19 cellular contexts compared by ENCODE assay signal in genomic region chr3:171297228-171297627, GRCh38.
"Had no signal": no experiment of that assay in that cellular context is flagged by ENCODE, and none has a peak within 500 bp of the region (broad histone marks: within the 10 kb centered on the region; RNA-seq: fewer than 3 reads in every experiment).

No MANE protein-coding gene starts in this region.

- H3K4me3 ChIP-seq: esophagus squamous epithelium, lower lobe of right lung, smooth muscle cell, testis, transverse colon had no signal

- H3K36me3 ChIP-seq: esophagus squamous epithelium, lower lobe of right lung, neutrophil, transverse colon had no signal

- H3K4me1 Mint-ChIP-seq: stimulated activated memory B cell treated with anti-CD40 and anti-IgM and Interleukin-4, amounts not matched to agents 10 μg/mL and 1 μg/mL and 100 μg/mL, for 72 hours had no signal

- DNase-seq: cerebellar nuclear complex; dermis blood vessel endothelial cell; esophagus squamous epithelium; foreskin fibroblast; head of caudate nucleus; hypothalamus; kidney glomerular epithelial cell; lower lobe of right lung; mesenchymal stem cell; naive thymus-derived CD4-positive, alpha-beta T cell; stimulated activated CD4-positive, alpha-beta T cell treated with anti-CD3 and anti-CD28 coated beads, Interleukin-2, amount 100 ng/mL, for 48 hours; stimulated activated CD8-positive, alpha-beta memory T cell treated with anti-CD3 and anti-CD28 coated beads, Interleukin-4, amount 100 ng/mL, for 48 hours; testis; transverse colon had no signal

- H3K36me3 Mint-ChIP-seq: stimulated activated memory B cell treated with anti-CD40 and anti-IgM and Interleukin-4, amounts not matched to agents 10 μg/mL and 1 μg/mL and 100 μg/mL, for 72 hours had no signal

- ATAC-seq: left lobe of liver; lower lobe of right lung; naive thymus-derived CD4-positive, alpha-beta T cell; stimulated activated memory B cell treated with anti-CD40 and anti-IgM and Interleukin-4, amounts not matched to agents 10 μg/mL and 1 μg/mL and 100 μg/mL, for 72 hours had no signal

- H3K27me3 Mint-ChIP-seq: naive thymus-derived CD4-positive, alpha-beta T cell; stimulated activated memory B cell treated with anti-CD40 and anti-IgM and Interleukin-4, amounts not matched to agents 10 μg/mL and 1 μg/mL and 100 μg/mL, for 72 hours; stimulated activated naive CD8-positive, alpha-beta T cell treated with anti-CD3 and anti-CD28 coated beads, Interleukin-15, Interleukin-2, amounts not matched to agents 100 ng/mL and 50 ng/mL, for 24 hours had no signal

- H3K27me3 ChIP-seq: esophagus squamous epithelium, neutrophil, testis, transverse colon had no signal

- H3K9me3 ChIP-seq: esophagus squamous epithelium, lower lobe of right lung, neutrophil, testis, transverse colon had no signal

- H3K9me3 Mint-ChIP-seq: stimulated activated memory B cell treated with anti-CD40 and anti-IgM and Interleukin-4, amounts not matched to agents 10 μg/mL and 1 μg/mL and 100 μg/mL, for 72 hours had no signal

- H3K27ac ChIP-seq: esophagus squamous epithelium, lower lobe of right lung, neutrophil, testis, transverse colon had no signal

- H3K27ac Mint-ChIP-seq: stimulated activated memory B cell treated with anti-CD40 and anti-IgM and Interleukin-4, amounts not matched to agents 10 μg/mL and 1 μg/mL and 100 μg/mL, for 72 hours; stimulated activated naive CD8-positive, alpha-beta T cell treated with anti-CD3 and anti-CD28 coated beads, Interleukin-15, Interleukin-2, amounts not matched to agents 100 ng/mL and 50 ng/mL, for 24 hours had no signal

- H3K4me3 Mint-ChIP-seq: naive thymus-derived CD4-positive, alpha-beta T cell; stimulated activated memory B cell treated with anti-CD40 and anti-IgM and Interleukin-4, amounts not matched to agents 10 μg/mL and 1 μg/mL and 100 μg/mL, for 72 hours; stimulated activated naive CD8-positive, alpha-beta T cell treated with anti-CD3 and anti-CD28 coated beads, Interleukin-15, Interleukin-2, amounts not matched to agents 100 ng/mL and 50 ng/mL, for 24 hours had no signal
